In genomic region chr11:2400761-2401435, GRCh38 we compare ENCODE assay signal across 8 cellular contexts. TPM values are rescaled to one million over a fixed set of nuclear protein-coding genes. Genes with fewer than 3 reads are reported as not detected.
A peak's percentile ranks its signal among the peaks of the same experiment; 100 is the strongest.
DNase-seq lines count a peak whose midpoint lies in the region; ATAC-seq and TF ChIP-seq lines count a peak whose summit lies in the region.

No MANE protein-coding gene starts in this region.

- no peak for ATAC-seq in CD4-positive, alpha-beta T cell (ENCODE audit: poor library complexity)
- ATAC-seq in HG03064 (IDR thresholded peaks at IDR 0.05; ENCODE audit: low read depth, unreplicated experiment) (peak; percentile 5), left lobe of liver (peak; percentile 0), upper lobe of left lung (ENCODE audit: low FRiP score in 2 of 2) (peak in 1 of 2 donors; percentile 1), HG03457 (IDR thresholded peaks at IDR 0.05; ENCODE audit: unreplicated experiment) (no peak)

- no peak for DNase-seq in CD4-positive, alpha-beta T cell
- DNase-seq in astrocyte of the cerebellum (ENCODE audit: low read depth): no peak
- DNase-seq in left lobe of liver (ENCODE audit: low spot score): no peak
- no peak for DNase-seq in upper lobe of left lung
- no peak for DNase-seq in NCI-H2171 (lab: John Stamatoyannopoulos, UW)
- DNase-seq in midbrain (lab: John Stamatoyannopoulos, UW): no peak

- TF ChIP-seq EP300 in upper lobe of left lung (IDR thresholded peaks at IDR 0.05): no peak

- H3K4me1 Mint-ChIP-seq in CD4-positive, alpha-beta T cell (ENCODE audit: low read depth): peaks cover 17% of the 10 kb centered on the region

- H3K4me3 ChIP-seq in astrocyte of the cerebellum (ENCODE audit: low read depth, low read length): peak overlapping the region; percentile 76
- H3K4me3 ChIP-seq in upper lobe of left lung: peak overlapping the region; percentile 75 to 89 (median 78)

- peak in 1 of 4 donors; percentile 59 for TF ChIP-seq POLR2A in upper lobe of left lung (IDR thresholded peaks at IDR 0.05)

- H3K9me3 ChIP-seq in CD4-positive, alpha-beta T cell (ENCODE audit: control insufficient read depth, low read length): no peaks in the 10 kb centered on the region
- H3K9me3 ChIP-seq in upper lobe of left lung: no peaks in the 10 kb centered on the region

- H3K27me3 Mint-ChIP-seq in CD4-positive, alpha-beta T cell: no peaks in the 10 kb centered on the region

- H3K27me3 ChIP-seq in CD4-positive, alpha-beta T cell (ENCODE audit: control insufficient read depth, insufficient read depth, low read length): no peaks in the 10 kb centered on the region
- H3K27me3 ChIP-seq in upper lobe of left lung: no peaks in the 10 kb centered on the region

- peak overlapping the region; percentile 97 for H3K27ac Mint-ChIP-seq in CD4-positive, alpha-beta T cell

- peaks cover 14 to 59% (median 46%) of the 10 kb centered on the region in 4 donors for H3K36me3 ChIP-seq in upper lobe of left lung

- in situ Hi-C loops in astrocyte of the cerebellum (cut with HindIII; ENCODE audit: low sequenced_read_pairs): no loop called here

- peak overlapping the region; percentile 78 for H3K27ac ChIP-seq in CD4-positive, alpha-beta T cell (ENCODE audit: low read depth, low read length)
- H3K27ac ChIP-seq in upper lobe of left lung: peak overlapping the region; percentile 93 to 100 (median 95)

- intact Hi-C loops in CD4-positive, alpha-beta T cell (cut with DNase I, micrococcal nuclease): loop anchor here (1.0 to 10.0 kb wide), 5 partner anchors 23 to 981 kb away; partner anchors contain the start of genes C11orf21 (in 1 of the 2), CARS1 (in 1 of the 2), CTSD (in 1 of the 2) and TSPAN32 (in 1 of the 2)

- H3K4me1 ChIP-seq in upper lobe of left lung: peaks cover 23 to 33% (median 25%) of the 10 kb centered on the region in 4 donors

- POLR2A ChIA-PET in CD4-positive, alpha-beta T cell (lab: Charles Lee): interaction anchor here (0.7 to 3.3 kb wide), 17 partner anchors 12 to 1022 kb away, joined by 3 to 38 read pairs (median 5); partner anchors contain the start of genes C11orf21, CD81, KCNQ1 and NAP1L4

- CTCF ChIA-PET in CD4-positive, alpha-beta T cell (lab: Charles Lee): interaction anchor here (0.7 to 2.2 kb wide), 10 partner anchors 13 to 591 kb away, joined by 3 to 10 read pairs (median 4); partner anchors contain the start of genes C11orf21, CD81, NAP1L4 and TSPAN32

- WGBS in upper lobe of left lung, 2 donors: 0 to 3% methylated on average over 6 to 50 of the region's 55 CpGs

- peaks cover 32% of the 10 kb centered on the region for H3K36me3 Mint-ChIP-seq in CD4-positive, alpha-beta T cell (ENCODE audit: low read depth)

- peak overlapping the region; percentile 98 for H3K4me3 Mint-ChIP-seq in CD4-positive, alpha-beta T cell

- TF ChIP-seq CTCF in CD4-positive, alpha-beta T cell (IDR thresholded peaks at IDR 0.05): no peak
- TF ChIP-seq CTCF in astrocyte of the cerebellum (IDR thresholded peaks at IDR 0.05; ENCODE audit: low read depth, low read length, missing control alignments): no peak
- no peak for TF ChIP-seq CTCF in upper lobe of left lung (IDR thresholded peaks at IDR 0.05)

- no peaks in the 10 kb centered on the region for H3K9me3 Mint-ChIP-seq in CD4-positive, alpha-beta T cell

RNA-seq across cellular contexts. Expression of gene TSSC4, which starts 0.3 kb away (rescaled TPM):
- total RNA-seq in CD4-positive, alpha-beta T cell: 10 to 100 TPM; 47.5 to 50.0 TPM
- total RNA-seq in left lobe of liver (24.8 TPM), upper lobe of left lung (10 to 100 TPM; 28.9 to 69.4 (median 50.3) TPM)

RNA-seq across cellular contexts. Expression of gene CD81, which starts 23.8 kb away (rescaled TPM):
- total RNA-seq in CD4-positive, alpha-beta T cell: 100 to 1,000 TPM; 181 to 183 TPM
- 564 TPM for total RNA-seq in left lobe of liver
- total RNA-seq in upper lobe of left lung: 1,000 to 10,000 TPM in 1 of 6 donors, 100 to 1,000 TPM in 5; 398 to 1,053 (median 787) TPM

RNA-seq across cellular contexts. Expression of gene TRPM5, which starts 43.4 kb away (rescaled TPM):
- total RNA-seq in CD4-positive, alpha-beta T cell: 1 to 10 TPM in 1 of 2 experiments, under 1 TPM in 1; 0.91 to 1.3 TPM
- total RNA-seq in left lobe of liver (not detected), upper lobe of left lung (not detected)

RNA-seq across cellular contexts. Expression of gene KCNQ1, which starts 43.9 kb away (rescaled TPM):
- total RNA-seq in CD4-positive, alpha-beta T cell: 10 to 100 TPM; 31.3 to 33.1 TPM
- total RNA-seq in left lobe of liver (2.1 TPM), upper lobe of left lung (10 to 100 TPM; 18.0 to 45.4 (median 32.7) TPM)

Comparison
In these comparisons a context has a peak if more than half of its experiments do, and no peak if none do; other contexts are left out.
1. ATAC-seq: peak in HG03064 (single experiment) and left lobe of liver (single experiment); none in CD4-positive, alpha-beta T cell (single experiment) and HG03457 (single experiment).